Comparison of ENCODE assay signal across 24 cellular contexts in genomic region chr17:79224476-79224875, GRCh38.
"Had no signal": no experiment of that assay in that cellular context is flagged by ENCODE, and none has a peak within 500 bp of the region (broad histone marks: within the 10 kb centered on the region; RNA-seq: fewer than 3 reads in every experiment).

No MANE protein-coding gene starts in this region.

- H3K4me1 Mint-ChIP-seq: activated CD8-positive, alpha-beta memory T cell treated with anti-CD3 and anti-CD28 coated beads, Interleukin-2, amount 10 ng/mL, durations not matched to agents 7 days and 5 days had no signal

- H3K4me3 Mint-ChIP-seq: activated B cell treated with CpG ODN at 0.5 μM for 24 hours; activated CD4-positive, alpha-beta T cell treated with anti-CD3 and anti-CD28 coated beads, Interleukin-2, amount 10 ng/mL, durations not matched to agents 24 days and 14 days; activated CD8-positive, alpha-beta memory T cell treated with anti-CD3 and anti-CD28 coated beads, Interleukin-2, amount 10 ng/mL, durations not matched to agents 7 days and 5 days; activated naive CD8-positive, alpha-beta T cell treated with anti-CD3 and anti-CD28 coated beads, Interleukin-2, amount 50 U/mL, for 24 hours; activated T-cell treated with anti-CD3 and anti-CD28 coated beads, Interleukin-2, amount 50 U/mL, for 24 hours; activated T-helper 1 cell treated with anti-CD3 and anti-CD28 coated beads, Interleukin-12 subunit alpha, Interleukin-12 subunit beta, Interleukin-2, Interleukin-4 antibody, amounts not matched to agents 30 ng/mL and 10 ng/mL and 1 ng/mL, durations not matched to agents 14 hours and 24 hours and 36 hours; T-helper 1 cell treated with Interleukin-12 subunit alpha and Interleukin-12 subunit beta and Interleukin-4 antibody, amounts not matched to agents 30 μg/mL and 1 μg/mL, for 36 hours had no signal

- H3K27ac ChIP-seq: ascending aorta, body of pancreas, cardiac muscle cell, SJCRH30 had no signal

- H3K4me3 ChIP-seq: ascending aorta, body of pancreas, cardiac muscle cell, MG63, SJCRH30 had no signal

- H3K27ac Mint-ChIP-seq: activated B cell treated with CpG ODN at 0.5 μM for 24 hours; activated CD4-positive, alpha-beta T cell treated with anti-CD3 and anti-CD28 coated beads, Interleukin-2, amount 10 ng/mL, durations not matched to agents 24 days and 14 days; activated CD8-positive, alpha-beta memory T cell treated with anti-CD3 and anti-CD28 coated beads, Interleukin-2, amount 10 ng/mL, durations not matched to agents 7 days and 5 days; activated naive CD4-positive, alpha-beta T cell treated with anti-CD3 and anti-CD28 coated beads, Interleukin-2, amount 50 U/mL, for 72 hours; activated naive CD8-positive, alpha-beta T cell treated with anti-CD3 and anti-CD28 coated beads, Interleukin-2, amount 50 U/mL, for 24 hours; activated T-cell treated with anti-CD3 and anti-CD28 coated beads, Interleukin-2, amount 50 U/mL, for 24 hours; activated T-helper 1 cell treated with anti-CD3 and anti-CD28 coated beads, Interleukin-12 subunit alpha, Interleukin-12 subunit beta, Interleukin-2, Interleukin-4 antibody, amounts not matched to agents 30 ng/mL and 10 ng/mL and 1 ng/mL, durations not matched to agents 14 hours and 24 hours and 36 hours; T-helper 1 cell treated with Interleukin-12 subunit alpha and Interleukin-12 subunit beta and Interleukin-4 antibody, amounts not matched to agents 30 μg/mL and 1 μg/mL, for 36 hours had no signal

- H3K9me3 ChIP-seq: ascending aorta, body of pancreas, MG63, SJCRH30 had no signal

- DNase-seq: activated B cell treated with CpG ODN at 0.5 μM for 24 hours; activated CD4-positive, alpha-beta T cell treated with anti-CD3 and anti-CD28 coated beads for 1 hour; activated CD4-positive, alpha-beta T cell treated with anti-CD3 and anti-CD28 coated beads, Interleukin-2, amount 10 ng/mL, durations not matched to agents 24 days and 14 days; activated CD4-positive, alpha-beta T cell treated with anti-CD3 and anti-CD28 coated beads, Interleukin-2, amount 50 U/mL, for 48 hours; activated CD8-positive, alpha-beta memory T cell treated with anti-CD3 and anti-CD28 coated beads, Interleukin-2, amount 10 ng/mL, durations not matched to agents 7 days and 5 days; activated effector memory CD4-positive, alpha-beta T cell treated with Interleukin-2 at 50 U/mL for 16 hours; activated naive CD4-positive, alpha-beta T cell treated with Interleukin-2 at 50 U/mL for 16 hours; activated naive CD8-positive, alpha-beta T cell treated with anti-CD3 and anti-CD28 coated beads, Interleukin-2, amount 50 U/mL, for 24 hours; activated T-cell treated with anti-CD3 and anti-CD28 coated beads, Interleukin-2, amount 50 U/mL, for 24 hours; amniotic stem cell; body of pancreas; MG63; NCI-H1105; NCI-H1436; NCI-H187; NCI-H2081; RPMI8226 had no signal

- H3K36me3 ChIP-seq: ascending aorta, cardiac muscle cell, MG63, SJCRH30 had no signal

- H3K27me3 ChIP-seq: body of pancreas had no signal

- ATAC-seq: activated CD8-positive, alpha-beta memory T cell treated with anti-CD3 and anti-CD28 coated beads, Interleukin-2, amount 10 ng/mL, durations not matched to agents 7 days and 5 days; activated naive CD4-positive, alpha-beta T cell treated with anti-CD3 and anti-CD28 coated beads, Interleukin-2, amount 50 U/mL, for 72 hours; activated naive CD8-positive, alpha-beta T cell treated with anti-CD3 and anti-CD28 coated beads, Interleukin-2, amount 50 U/mL, for 24 hours; body of pancreas; Right ventricle myocardium inferior had no signal

- H3K4me1 ChIP-seq: ascending aorta, body of pancreas had no signal

- H3K36me3 Mint-ChIP-seq: activated CD8-positive, alpha-beta memory T cell treated with anti-CD3 and anti-CD28 coated beads, Interleukin-2, amount 10 ng/mL, durations not matched to agents 7 days and 5 days; activated naive CD4-positive, alpha-beta T cell treated with anti-CD3 and anti-CD28 coated beads, Interleukin-2, amount 50 U/mL, for 72 hours had no signal

- H3K9me3 Mint-ChIP-seq: activated B cell treated with CpG ODN at 0.5 μM for 24 hours; activated CD4-positive, alpha-beta T cell treated with anti-CD3 and anti-CD28 coated beads, Interleukin-2, amount 10 ng/mL, durations not matched to agents 24 days and 14 days; activated naive CD4-positive, alpha-beta T cell treated with anti-CD3 and anti-CD28 coated beads, Interleukin-2, amount 50 U/mL, for 72 hours; activated naive CD8-positive, alpha-beta T cell treated with anti-CD3 and anti-CD28 coated beads, Interleukin-2, amount 50 U/mL, for 24 hours; activated T-cell treated with anti-CD3 and anti-CD28 coated beads, Interleukin-2, amount 50 U/mL, for 24 hours; activated T-helper 1 cell treated with anti-CD3 and anti-CD28 coated beads, Interleukin-12 subunit alpha, Interleukin-12 subunit beta, Interleukin-2, Interleukin-4 antibody, amounts not matched to agents 30 ng/mL and 10 ng/mL and 1 ng/mL, durations not matched to agents 14 hours and 24 hours and 36 hours; T-helper 1 cell treated with Interleukin-12 subunit alpha and Interleukin-12 subunit beta and Interleukin-4 antibody, amounts not matched to agents 30 μg/mL and 1 μg/mL, for 36 hours had no signal
